In the genomic region with DNA sequence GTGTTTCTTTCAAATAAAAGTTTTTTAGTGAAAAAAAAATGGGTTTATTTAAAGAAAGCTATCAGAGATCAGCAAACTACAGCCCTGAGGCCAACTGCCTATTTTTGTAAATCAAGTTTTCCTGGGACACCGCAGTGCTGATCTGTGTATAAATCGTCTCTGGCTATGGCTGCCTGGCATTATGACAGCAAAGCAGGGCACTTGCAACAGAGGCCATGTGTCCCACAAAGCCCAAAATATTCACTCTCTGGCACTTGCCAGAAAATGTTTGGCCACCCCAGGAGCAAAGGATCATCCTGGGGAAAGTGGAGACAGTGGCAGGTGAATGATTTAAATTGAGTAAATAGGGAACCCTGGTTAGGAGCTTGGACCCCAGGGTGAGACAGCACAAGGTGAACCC, we compare ENCODE assay signal across 23 cellular contexts.
DNase-seq lines count a peak whose midpoint lies in the region; ATAC-seq, FAIRE-seq and TF ChIP-seq lines count a peak whose summit lies in the region.
"Had no signal": no experiment of that assay in that cellular context is flagged by ENCODE, and none has a peak within 500 bp of the region (broad histone marks: within the 10 kb centered on the region; RNA-seq: fewer than 3 reads in every experiment).

No MANE protein-coding gene starts in this region.

- H3K14ac ChIP-seq in H1 (ENCODE audit: insufficient read length), result no peak overlapping the region

- no peaks in the 10 kb centered on the region for H3K79me2 ChIP-seq in H1 (ENCODE audit: control insufficient read depth in 1 of 2, insufficient read depth in 2 of 2, low read length in 2 of 2)

- no peaks in the 10 kb centered on the region for H3K36me3 ChIP-seq in H1 (ENCODE audit: control insufficient read depth in 2 of 4, insufficient read depth in 4 of 4, low read length in 3 of 4)
- H3K36me3 ChIP-seq: BE2C; BLaER1 treated with 17β-estradiol and CSF1 and Interleukin-3, amounts not matched to agents 10 nM and 100 nM had no signal

- no peak for FAIRE-seq in H1 (lab: Jason Lieb, UNC)
- FAIRE-seq: A549, G401.6, GM12892 had no signal

- no peak overlapping the region for H2BK5ac ChIP-seq in H1 (ENCODE audit: low read depth, low read length)

- peaks cover 0 to 14% (median 10%) of the 10 kb centered on the region in 4 experiments; a peak in 4 of 7 replicates for H3K4me1 ChIP-seq in H1 (replicated peaks in 1 of 4; ENCODE audit: control insufficient read depth in 3 of 4, insufficient read depth in 4 of 4, low read length in 3 of 4)
- H3K4me1 ChIP-seq: BE2C had no signal

- H3K23ac ChIP-seq in H1 (ENCODE audit: insufficient read length), result no peak overlapping the region

- no peaks in the 10 kb centered on the region for H3K9me3 ChIP-seq in H1 (ENCODE audit: insufficient read depth in 2 of 2, low read depth in 1 of 2, low read length in 1 of 2)
- H3K9me3 ChIP-seq: BE2C; BLaER1 treated with 17β-estradiol and CSF1 and Interleukin-3, amounts not matched to agents 10 nM and 100 nM had no signal

- H3K9me3 Mint-ChIP-seq in activated naive CD4-positive, alpha-beta T cell treated with anti-CD3 and anti-CD28 coated beads for 36 hours, result no peaks in the 10 kb centered on the region
- peaks cover 0 to 2% of the 10 kb centered on the region in 2 donors for H3K9me3 Mint-ChIP-seq in activated T-cell treated with anti-CD3 and anti-CD28 coated beads, Interleukin-2, amount 50 U/mL, for 72 hours
- H3K9me3 Mint-ChIP-seq: CD4-positive, alpha-beta T cell; CD8-positive, alpha-beta memory T cell had no signal

- no peak overlapping the region for H4K8ac ChIP-seq in H1 (ENCODE audit: extremely low read depth, insufficient read depth, low read length)

- no peak overlapping the region for H2AFZ ChIP-seq in H1 (ENCODE audit: low read length)

- H3K27me3 Mint-ChIP-seq in activated naive CD4-positive, alpha-beta T cell treated with anti-CD3 and anti-CD28 coated beads for 36 hours (ENCODE audit: low read depth), result no peaks in the 10 kb centered on the region
- H3K27me3 Mint-ChIP-seq in activated T-cell treated with anti-CD3 and anti-CD28 coated beads, Interleukin-2, amount 50 U/mL, for 72 hours (ENCODE audit: low read depth), result peaks cover 23% of the 10 kb centered on the region

- no peak overlapping the region for H3K4me3 Mint-ChIP-seq in activated naive CD4-positive, alpha-beta T cell treated with anti-CD3 and anti-CD28 coated beads for 36 hours
- no peak overlapping the region for H3K4me3 Mint-ChIP-seq in activated T-cell treated with anti-CD3 and anti-CD28 coated beads, Interleukin-2, amount 50 U/mL, for 72 hours
- H3K4me3 Mint-ChIP-seq: CD14-positive monocyte; CD4-positive, alpha-beta T cell; CD8-positive, alpha-beta memory T cell had no signal

- TF ChIP-seq CTCF in H1 (IDR thresholded peaks at IDR 0.05; ENCODE audit: control extremely low read depth in 1 of 3, insufficient read depth in 1 of 3, low read depth in 1 of 3, low read length in 3 of 3), result no peak

- H3K4ac ChIP-seq in H1 (replicated peaks; ENCODE audit: insufficient read length, low read depth, low read length), result no peak overlapping the region

- POLR2A ChIA-PET in H1 (lab: Charles Lee; ENCODE audit: partially characterized antibody), result no interaction called here

- CTCF ChIA-PET in H1 (lab: Charles Lee; ENCODE audit: partially characterized antibody), result interaction anchor here (0.9 to 2.6 kb wide), 2 partner anchors 85 to 131 kb away, joined by 3 to 6 read pairs; no protein-coding TSS in a partner anchor
- CTCF ChIA-PET in activated naive CD4-positive, alpha-beta T cell treated with anti-CD3 and anti-CD28 coated beads for 36 hours (lab: Charles Lee), result no interaction called here

- H3K23me2 ChIP-seq in H1 (ENCODE audit: low read depth, low read length), result no peaks in the 10 kb centered on the region

- H4K20me1 ChIP-seq in H1 (replicated peaks in 1 of 2; ENCODE audit: control insufficient read depth in 1 of 2, insufficient read depth in 2 of 2, low read length in 2 of 2), result no peaks in the 10 kb centered on the region
- H4K20me1 ChIP-seq: BLaER1 treated with 17β-estradiol and CSF1 and Interleukin-3, amounts not matched to agents 10 nM and 100 nM had no signal

- in situ Hi-C loops in G401 (cut with HindIII; ENCODE audit: low sequenced_read_pairs), result no loop called here

- no peaks in the 10 kb centered on the region for H3K4me1 Mint-ChIP-seq in activated naive CD4-positive, alpha-beta T cell treated with anti-CD3 and anti-CD28 coated beads for 36 hours (ENCODE audit: low read depth)
- H3K4me1 Mint-ChIP-seq in activated T-cell treated with anti-CD3 and anti-CD28 coated beads, Interleukin-2, amount 50 U/mL, for 72 hours (ENCODE audit: low read depth), result no peaks in the 10 kb centered on the region
- H3K4me1 Mint-ChIP-seq: CD14-positive monocyte; CD8-positive, alpha-beta memory T cell had no signal

- TF ChIP-seq POLR2A in H1 (IDR thresholded peaks at IDR 0.05; ENCODE audit: control extremely low read depth in 1 of 2, low read depth in 2 of 2, low read length in 2 of 2), result no peak

- no peak overlapping the region for H3K9ac ChIP-seq in H1 (replicated peaks in 1 of 4; ENCODE audit: extremely low read depth in 1 of 4, low read depth in 3 of 4, low read length in 3 of 4)
- H3K9ac ChIP-seq: BLaER1 treated with 17β-estradiol and CSF1 and Interleukin-3, amounts not matched to agents 10 nM and 100 nM had no signal

- no peak overlapping the region for H4K5ac ChIP-seq in H1 (ENCODE audit: insufficient read length, low read depth, low read length)

- H2BK20ac ChIP-seq in H1 (ENCODE audit: low read length), result no peak overlapping the region

- no peak overlapping the region for H3K56ac ChIP-seq in H1 (replicated peaks; ENCODE audit: insufficient read length, low read depth, low read length)

- no peak for TF ChIP-seq RAD21 in H1 (IDR thresholded peaks at IDR 0.05 in 1 of 2, conservative IDR thresholded peaks at IDR 0.05 in 1 of 2; ENCODE audit: low read depth in 2 of 2, low read length in 2 of 2)

- H3K36me3 Mint-ChIP-seq in activated naive CD4-positive, alpha-beta T cell treated with anti-CD3 and anti-CD28 coated beads for 36 hours (ENCODE audit: low read depth), result no peaks in the 10 kb centered on the region
- no peaks in the 10 kb centered on the region for H3K36me3 Mint-ChIP-seq in activated T-cell treated with anti-CD3 and anti-CD28 coated beads, Interleukin-2, amount 50 U/mL, for 72 hours (ENCODE audit: insufficient read depth in 2 of 2)
- H3K36me3 Mint-ChIP-seq: CD14-positive monocyte; CD8-positive, alpha-beta memory T cell had no signal

- WGBS in H1 (ENCODE audit: extremely low coverage in 1 of 2, insufficient coverage in 1 of 2, insufficient read length in 1 of 2, insufficient replicate concordance in 2 of 2, low coverage in 1 of 2, low lambda C conversion rate in 2 of 2, missing lambda C conversion rate in 1 of 2), 2 experiments, result 96% methylated on average over 2 of the region's 2 CpGs; no CpG with 5 or more reads in 1 of the 2 experiments

- H3K27ac ChIP-seq in H1 (ENCODE audit: low read depth, low read length), result no peak overlapping the region
- H3K27ac ChIP-seq: BLaER1 treated with 17β-estradiol and CSF1 and Interleukin-3, amounts not matched to agents 10 nM and 100 nM had no signal

- TF ChIP-seq EP300 in H1 (IDR thresholded peaks at IDR 0.05; ENCODE audit: borderline replicate concordance in 1 of 2, low read depth in 2 of 2, low read length in 2 of 2), result no peak

- H3K27ac Mint-ChIP-seq in activated naive CD4-positive, alpha-beta T cell treated with anti-CD3 and anti-CD28 coated beads for 36 hours, result no peak overlapping the region
- no peak overlapping the region for H3K27ac Mint-ChIP-seq in activated T-cell treated with anti-CD3 and anti-CD28 coated beads, Interleukin-2, amount 50 U/mL, for 72 hours
- H3K27ac Mint-ChIP-seq: CD14-positive monocyte; CD4-positive, alpha-beta T cell; CD8-positive, alpha-beta memory T cell had no signal

- no peak for ATAC-seq in activated T-cell treated with anti-CD3 and anti-CD28 coated beads, Interleukin-2, amount 50 U/mL, for 72 hours (replicated peaks in 1 of 2)
- ATAC-seq: A549 had no signal

- intact Hi-C loops in posterior vena cava (cut with DNase I), result no loop called here
- intact Hi-C loops in activated naive CD4-positive, alpha-beta T cell treated with anti-CD3 and anti-CD28 coated beads for 36 hours (cut with micrococcal nuclease), result no loop called here

- H3K79me1 ChIP-seq in H1 (ENCODE audit: low read depth, low read length), result no peaks in the 10 kb centered on the region

- H2BK15ac ChIP-seq in H1 (ENCODE audit: low read length), result no peak overlapping the region

- no peak overlapping the region for H2AK5ac ChIP-seq in H1 (ENCODE audit: low read depth, low read length)

- DNase-seq in G401 (ENCODE audit: low spot score), result peak; percentile 82
- DNase-seq in H1 (ENCODE audit: low read depth in 1 of 2, low spot score in 2 of 2), result no peak
- DNase-seq in posterior vena cava (ENCODE audit: low spot score), result peak; percentile 28
- no peak for DNase-seq in activated naive CD4-positive, alpha-beta T cell treated with anti-CD3 and anti-CD28 coated beads for 36 hours
- DNase-seq in activated T-cell treated with anti-CD3 and anti-CD28 coated beads, Interleukin-2, amount 50 U/mL, for 72 hours, result no peak
- no peak for DNase-seq in stimulated activated CD4-positive, alpha-beta T cell treated with anti-CD3 and anti-CD28 coated beads, Interleukin-4, amount 100 ng/mL, for 1 hour
- DNase-seq: 8988T; ACHN; AML-193; BE2C; Calu3; CD4-positive, alpha-beta T cell; CD8-positive, alpha-beta memory T cell; DMS53; DMS79 treated with DMSO at 0.1 percent for 48 hours; GOT3; H7; HCEC 1CT had no signal

- H4K91ac ChIP-seq in H1 (replicated peaks; ENCODE audit: insufficient read length, low read length), result no peak overlapping the region

- H3K18ac ChIP-seq in H1 (ENCODE audit: extremely low read depth, low read length), result no peak overlapping the region

- no peaks in the 10 kb centered on the region; a peak in 1 of 7 replicates for H3K27me3 ChIP-seq in H1 (replicated peaks in 1 of 4; ENCODE audit: control insufficient read depth in 3 of 4, extremely low read depth in 1 of 4, insufficient read depth in 3 of 4, low read length in 3 of 4)
- H3K27me3 ChIP-seq: BE2C; BLaER1 treated with 17β-estradiol and CSF1 and Interleukin-3, amounts not matched to agents 10 nM and 100 nM had no signal

- no peak overlapping the region for H2BK120ac ChIP-seq in H1 (replicated peaks; ENCODE audit: low read depth, low read length)

- H3K4me2 ChIP-seq in H1 (ENCODE audit: insufficient read depth in 1 of 2, low read depth in 2 of 2, low read length in 2 of 2), result no peak overlapping the region
- H3K4me2 ChIP-seq: A549 had no signal

- 0 out of 2 replicates have a peak overlapping the region, but pooled peaks have one; percentile 17 for H2BK12ac ChIP-seq in H1 (ENCODE audit: low read depth, low read length)

- H3K4me3 ChIP-seq in H1 (ENCODE audit: extremely low read depth in 1 of 4, insufficient read depth in 2 of 4, low read depth in 3 of 4, low read length in 4 of 4), result no peak overlapping the region
- H3K4me3 ChIP-seq: A549; BLaER1 treated with 17β-estradiol and CSF1 and Interleukin-3, amounts not matched to agents 10 nM and 100 nM had no signal

TF ChIP-seq in H1, 55 proteins besides CTCF, POLR2A, EP300 and RAD21:
- TF ChIP-seq BACH1 (IDR thresholded peaks at IDR 0.05; ENCODE audit: low read length) (no peak), POU5F1 (IDR thresholded peaks at IDR 0.05; ENCODE audit: low read depth, low read length) (no peak)

Comparison
In these comparisons a context has a peak if more than half of its experiments do, and no peak if none do; other contexts are left out.
1. DNase-seq: peak in G401 (single experiment) and posterior vena cava (single experiment); none in H1 (0 of 2), activated naive CD4-positive, alpha-beta T cell treated with anti-CD3 and anti-CD28 coated beads for 36 hours (single experiment), activated T-cell treated with anti-CD3 and anti-CD28 coated beads, Interleukin-2, amount 50 U/mL, for 72 hours (0 of 2) and stimulated activated CD4-positive, alpha-beta T cell treated with anti-CD3 and anti-CD28 coated beads, Interleukin-4, amount 100 ng/mL, for 1 hour (single experiment).